In genomic region chr3:10435850-10436249, GRCh38 we compare ENCODE assay signal across 31 cellular contexts.
"Had no signal": no experiment of that assay in that cellular context is flagged by ENCODE, and none has a peak within 500 bp of the region (broad histone marks: within the 10 kb centered on the region; RNA-seq: fewer than 3 reads in every experiment).

No MANE protein-coding gene starts in this region.

- H3K4me3 Mint-ChIP-seq: activated B cell treated with CpG ODN at 0.5 μM for 24 hours; activated CD4-positive, alpha-beta T cell treated with anti-CD3 and anti-CD28 coated beads, Interleukin-2, amount 10 ng/mL, durations not matched to agents 24 days and 14 days; activated CD8-positive, alpha-beta memory T cell treated with anti-CD3 and anti-CD28 coated beads, Interleukin-2, amount 10 ng/mL, durations not matched to agents 7 days and 5 days; activated naive CD4-positive, alpha-beta T cell treated with anti-CD3 and anti-CD28 coated beads for 36 hours; activated naive CD8-positive, alpha-beta T cell; activated T-helper 17 cell treated with anti-CD3 and anti-CD28 coated beads, Interleukin-2, amount 50 U/mL, for 72 hours; brain; T-helper 17 cell had no signal

- H3K27me3 ChIP-seq: MG63, Peyer's patch, SJSA1 had no signal

- H3K9me3 Mint-ChIP-seq: activated B cell treated with CpG ODN at 0.5 μM for 24 hours; activated CD4-positive, alpha-beta T cell treated with anti-CD3 and anti-CD28 coated beads, Interleukin-2, amount 10 ng/mL, durations not matched to agents 24 days and 14 days; activated naive CD4-positive, alpha-beta T cell treated with anti-CD3 and anti-CD28 coated beads for 36 hours; activated T-helper 17 cell treated with anti-CD3 and anti-CD28 coated beads, Interleukin-2, amount 50 U/mL, for 72 hours; brain had no signal

- FAIRE-seq: astrocyte had no signal

- DNase-seq: activated B cell treated with CpG ODN at 0.5 μM for 24 hours; activated CD4-positive, alpha-beta T cell treated with anti-CD3 and anti-CD28 coated beads for 1 hour; activated CD4-positive, alpha-beta T cell treated with anti-CD3 and anti-CD28 coated beads, Interleukin-2, amount 10 ng/mL, durations not matched to agents 24 days and 14 days; activated CD4-positive, alpha-beta T cell treated with anti-CD3 and anti-CD28 coated beads, Interleukin-2, amount 50 U/mL, for 48 hours; activated CD8-positive, alpha-beta memory T cell treated with anti-CD3 and anti-CD28 coated beads, Interleukin-2, amount 10 ng/mL, durations not matched to agents 7 days and 5 days; activated gamma-delta T cell; activated naive CD4-positive, alpha-beta T cell treated with anti-CD3 and anti-CD28 coated beads for 36 hours; activated T-cell treated with anti-CD3 and anti-CD28 coated beads, Interleukin-2, amount 50 U/mL, for 48 hours; amygdala; MG63; MV-4-11; NCI-H1092 treated with DMSO at 0.1 percent for 48 hours; NCI-H1417 treated with DMSO at 0.1 percent for 48 hours; NCI-H1694; NCI-H2029; NCI-H2107; NCI-H345; NCI-H510A; NCI-H526 treated with DMSO at 0.1 percent for 48 hours; NCI-H82; NK-92 treated with Interleukin-12 subunit alpha and Interleukin-12 subunit beta, amount 100 ng/mL, for 24 hours; Right ventricle myocardium superior; T-helper 17 cell; T-helper 9 cell had no signal

- H3K4me1 ChIP-seq: Peyer's patch had no signal

- H3K27ac ChIP-seq: RWPE1, SJSA1 had no signal

- H3K27ac Mint-ChIP-seq: activated B cell treated with CpG ODN at 0.5 μM for 24 hours; activated naive CD4-positive, alpha-beta T cell treated with anti-CD3 and anti-CD28 coated beads for 36 hours; activated T-helper 17 cell treated with anti-CD3 and anti-CD28 coated beads, Interleukin-2, amount 50 U/mL, for 72 hours; brain; T-helper 17 cell had no signal

- H3K27me3 Mint-ChIP-seq: activated B cell treated with CpG ODN at 0.5 μM for 24 hours; activated CD4-positive, alpha-beta T cell treated with anti-CD3 and anti-CD28 coated beads, Interleukin-2, amount 10 ng/mL, durations not matched to agents 24 days and 14 days; activated CD8-positive, alpha-beta memory T cell treated with anti-CD3 and anti-CD28 coated beads, Interleukin-2, amount 10 ng/mL, durations not matched to agents 7 days and 5 days; activated naive CD8-positive, alpha-beta T cell; activated T-helper 17 cell treated with anti-CD3 and anti-CD28 coated beads, Interleukin-2, amount 50 U/mL, for 72 hours; T-helper 17 cell had no signal

- H3K9me3 ChIP-seq: MG63, Peyer's patch, SJSA1 had no signal

- H3K4me3 ChIP-seq: MG63, Peyer's patch, SJSA1 had no signal

- H3K36me3 ChIP-seq: MG63, Peyer's patch, SJSA1 had no signal

- H3K36me3 Mint-ChIP-seq: activated CD8-positive, alpha-beta memory T cell treated with anti-CD3 and anti-CD28 coated beads, Interleukin-2, amount 10 ng/mL, durations not matched to agents 7 days and 5 days; activated naive CD8-positive, alpha-beta T cell had no signal

- ATAC-seq: activated CD8-positive, alpha-beta memory T cell treated with anti-CD3 and anti-CD28 coated beads, Interleukin-2, amount 10 ng/mL, durations not matched to agents 7 days and 5 days; activated T-helper 17 cell treated with anti-CD3 and anti-CD28 coated beads, Interleukin-2, amount 50 U/mL, for 72 hours; T-helper 17 cell had no signal
